ENCODE assay signal across 1 cellular context in genomic region chr12:9111525-9111924, GRCh38.
A peak's percentile ranks its signal among the peaks of the same experiment; 100 is the strongest.
TF ChIP-seq lines count a peak whose summit lies in the region.

No MANE protein-coding gene starts in this region.

TF ChIP-seq in HepG2, 621 proteins besides CTCF, POLR2A, EP300 and RAD21:
- TF ChIP-seq ZNF431 (CRISPR knock-in tag; IDR thresholded peaks at IDR 0.05; ENCODE audit: borderline replicate concordance, low read depth) (no peak), ZNF224 (CRISPR knock-in tag; IDR thresholded peaks at IDR 0.05) (no peak), HNRNPL (IDR thresholded peaks at IDR 0.05; ENCODE audit: low read depth, low read length) (peak; percentile 73; the same call in 1 of the 2 replicates), AGO2 (optimal IDR thresholded peaks at IDR 0.05; ENCODE audit: low read depth, low read length) (peak; percentile 97), RBFOX2 (IDR thresholded peaks at IDR 0.05; ENCODE audit: low read depth, low read length) (peak; percentile 93), ZFP82 (CRISPR knock-in tag; IDR thresholded peaks at IDR 0.05; ENCODE audit: borderline replicate concordance) (0 out of 2 replicates have a peak, but pooled peaks have one; percentile 18), HDAC6 (IDR thresholded peaks at IDR 0.05; ENCODE audit: low read depth, low read length) (0 out of 2 replicates have a peak, but pooled peaks have one; percentile 34)
